ENCODE assay signal across 1 cellular context in genomic region chr2:27085670-27086089, GRCh38.
TF ChIP-seq lines count a peak whose summit lies in the region.

No MANE protein-coding gene starts in this region.

TF ChIP-seq in HepG2, 621 proteins besides CTCF, POLR2A, EP300 and RAD21 (continued from another document and continues in another):
- TF ChIP-seq PRDM10 (CRISPR knock-in tag; IDR thresholded peaks at IDR 0.05; ENCODE audit: low read depth) (no peak), RERE (CRISPR knock-in tag; IDR thresholded peaks at IDR 0.05; ENCODE audit: low read depth) (no peak), ZNF782 (CRISPR knock-in tag; IDR thresholded peaks at IDR 0.05; ENCODE audit: borderline replicate concordance) (0 out of 2 replicates have a peak, but pooled peaks have one; percentile 55), ZNF713 (CRISPR knock-in tag; IDR thresholded peaks at IDR 0.05) (no peak), ZNF567 (CRISPR knock-in tag; IDR thresholded peaks at IDR 0.05; ENCODE audit: borderline replicate concordance) (0 out of 2 replicates have a peak, but pooled peaks have one; percentile 83), GMEB1 (CRISPR knock-in tag; IDR thresholded peaks at IDR 0.05; ENCODE audit: borderline replicate concordance) (no peak), ZNF558 (CRISPR knock-in tag; IDR thresholded peaks at IDR 0.05; ENCODE audit: borderline replicate concordance) (no peak), ZSCAN12 (CRISPR knock-in tag; IDR thresholded peaks at IDR 0.05) (no peak), RBFOX2 (IDR thresholded peaks at IDR 0.05; ENCODE audit: low read depth, low read length) (no peak), FOXK1 (CRISPR knock-in tag; IDR thresholded peaks at IDR 0.05; ENCODE audit: borderline replicate concordance, low read depth) (no peak), ZNF639 (CRISPR knock-in tag; conservative IDR thresholded peaks at IDR 0.05) (no peak), DNMT3B (CRISPR knock-in tag; conservative IDR thresholded peaks at IDR 0.05) (no peak), ZNF496 (CRISPR knock-in tag; IDR thresholded peaks at IDR 0.05; ENCODE audit: insufficient replicate concordance) (no peak), NFKBIZ (CRISPR knock-in tag; IDR thresholded peaks at IDR 0.05) (no peak), ZC3H4 (CRISPR knock-in tag; IDR thresholded peaks at IDR 0.05; ENCODE audit: borderline replicate concordance) (peak; percentile 60; the same call in 1 of the 2 replicates), ZNF691 (CRISPR knock-in tag; IDR thresholded peaks at IDR 0.05; ENCODE audit: borderline replicate concordance, low read depth) (peak; percentile 25; the same call in 1 of the 2 replicates), RFX5 (IDR thresholded peaks at IDR 0.05; ENCODE audit: low read depth, low read length) (no peak), HDAC2 (CRISPR knock-in tag; IDR thresholded peaks at IDR 0.05) (0 out of 2 replicates have a peak, but pooled peaks have one; percentile 30), ZNF776 (CRISPR knock-in tag; IDR thresholded peaks at IDR 0.05) (no peak), ZNF615 (CRISPR knock-in tag; IDR thresholded peaks at IDR 0.05; ENCODE audit: borderline replicate concordance) (no peak), MAX (IDR thresholded peaks at IDR 0.05) (peak; percentile 50; the same call in 1 of the 2 replicates), ZBTB10 (CRISPR knock-in tag; IDR thresholded peaks at IDR 0.05; ENCODE audit: borderline replicate concordance) (no peak), IRF1 (CRISPR knock-in tag; IDR thresholded peaks at IDR 0.05; ENCODE audit: low read depth) (no peak), FOXA3 (CRISPR knock-in tag; IDR thresholded peaks at IDR 0.05) (no peak), NFIC (IDR thresholded peaks at IDR 0.05; ENCODE audit: low read length) (no peak), ZNF710 (CRISPR knock-in tag; IDR thresholded peaks at IDR 0.05; ENCODE audit: borderline replicate concordance) (no peak), HIC2 (CRISPR knock-in tag; IDR thresholded peaks at IDR 0.05; ENCODE audit: low read depth) (peak; percentile 31; the same call in 1 of the 2 replicates), ZNF224 (CRISPR knock-in tag; IDR thresholded peaks at IDR 0.05) (no peak), PRMT3 (CRISPR knock-in tag; IDR thresholded peaks at IDR 0.05; ENCODE audit: borderline replicate concordance, low read depth) (no peak), ZNF772 (CRISPR knock-in tag; IDR thresholded peaks at IDR 0.05) (no peak), ZMAT5 (CRISPR knock-in tag; IDR thresholded peaks at IDR 0.05; ENCODE audit: borderline replicate concordance, low read depth) (no peak), ZNF138 (CRISPR knock-in tag; IDR thresholded peaks at IDR 0.05; ENCODE audit: low read depth) (no peak)
